ENCODE assay signal across 23 cellular contexts in genomic region chr15:25701716-25702465, GRCh38.
"Had no signal": no experiment of that assay in that cellular context is flagged by ENCODE, and none has a peak within 500 bp of the region (broad histone marks: within the 10 kb centered on the region; RNA-seq: fewer than 3 reads in every experiment).

No MANE protein-coding gene starts in this region.

- H3K4me3 Mint-ChIP-seq: activated CD4-positive, alpha-beta T cell treated with anti-CD3 and anti-CD28 coated beads, Interleukin-2, amount 10 ng/mL, durations not matched to agents 24 days and 14 days; activated CD8-positive, alpha-beta T cell treated with anti-CD3 and anti-CD28 coated beads for 36 hours; neural crest cell; stimulated activated effector memory CD8-positive, alpha-beta T cell treated with anti-CD3 and anti-CD28 coated beads, Interleukin-12 subunit alpha, Interleukin-12 subunit beta, amount 100 ng/mL, for 72 hours; type B pancreatic cell had no signal

- H3K27me3 ChIP-seq: ascending aorta, dorsolateral prefrontal cortex, right atrium auricular region, stomach, testis had no signal

- FAIRE-seq: keratinocyte had no signal

- DNase-seq: activated CD4-positive, alpha-beta T cell treated with anti-CD3 and anti-CD28 coated beads, Interleukin-2, amount 10 ng/mL, durations not matched to agents 24 days and 14 days; activated CD4-positive, CD25-positive, alpha-beta regulatory T cell; activated CD8-positive, alpha-beta T cell treated with anti-CD3 and anti-CD28 coated beads for 36 hours; activated naive CD4-positive, alpha-beta T cell treated with anti-CD3 and anti-CD28 coated beads, Interleukin-2, amount 50 U/mL, for 16 hours; activated T-cell treated with anti-CD3 and anti-CD28 coated beads, Interleukin-2, amount 50 U/mL, for 1 hour; foreskin melanocyte; glutamatergic neuron; left ventricle myocardium inferior; stimulated activated CD4-positive, alpha-beta T cell treated with anti-CD3 and anti-CD28 coated beads, Interleukin-4, amount 100 ng/mL, for 1 hour; stomach; T1000; testis had no signal

- H3K36me3 ChIP-seq: cardiac muscle cell, left ventricle myocardium inferior, right atrium auricular region had no signal

- H3K27ac ChIP-seq: ascending aorta, cardiac muscle cell, dorsolateral prefrontal cortex, epithelial cell of prostate, left ventricle myocardium inferior, right atrium auricular region, skin epidermis, stomach, testis had no signal

- H3K4me1 ChIP-seq: ascending aorta, right atrium auricular region, stomach, testis had no signal

- H3K36me3 Mint-ChIP-seq: type B pancreatic cell had no signal

- H3K4me3 ChIP-seq: ascending aorta, cardiac muscle cell, dorsolateral prefrontal cortex, left ventricle myocardium inferior, right atrium auricular region, skin epidermis, stomach, testis had no signal

- H3K9me3 Mint-ChIP-seq: activated CD4-positive, alpha-beta T cell treated with anti-CD3 and anti-CD28 coated beads, Interleukin-2, amount 10 ng/mL, durations not matched to agents 24 days and 14 days; activated CD8-positive, alpha-beta T cell treated with anti-CD3 and anti-CD28 coated beads for 36 hours; neural crest cell; stimulated activated effector memory CD8-positive, alpha-beta T cell treated with anti-CD3 and anti-CD28 coated beads, Interleukin-12 subunit alpha, Interleukin-12 subunit beta, amount 100 ng/mL, for 72 hours; type B pancreatic cell had no signal

- H3K4me1 Mint-ChIP-seq: activated CD4-positive, alpha-beta T cell treated with anti-CD3 and anti-CD28 coated beads, Interleukin-2, amount 10 ng/mL, durations not matched to agents 24 days and 14 days; stimulated activated effector memory CD8-positive, alpha-beta T cell treated with anti-CD3 and anti-CD28 coated beads, Interleukin-12 subunit alpha, Interleukin-12 subunit beta, amount 100 ng/mL, for 72 hours had no signal

- H3K27ac Mint-ChIP-seq: activated CD4-positive, alpha-beta T cell treated with anti-CD3 and anti-CD28 coated beads, Interleukin-2, amount 10 ng/mL, durations not matched to agents 24 days and 14 days; activated CD8-positive, alpha-beta T cell treated with anti-CD3 and anti-CD28 coated beads for 36 hours; progenitor cell of endocrine pancreas; stimulated activated effector memory CD8-positive, alpha-beta T cell treated with anti-CD3 and anti-CD28 coated beads, Interleukin-12 subunit alpha, Interleukin-12 subunit beta, amount 100 ng/mL, for 72 hours; type B pancreatic cell had no signal

- H3K27me3 Mint-ChIP-seq: activated CD4-positive, alpha-beta T cell treated with anti-CD3 and anti-CD28 coated beads, Interleukin-2, amount 10 ng/mL, durations not matched to agents 24 days and 14 days; activated CD8-positive, alpha-beta T cell treated with anti-CD3 and anti-CD28 coated beads for 36 hours; type B pancreatic cell had no signal

- ATAC-seq: activated CD8-positive, alpha-beta T cell treated with anti-CD3 and anti-CD28 coated beads for 36 hours; stimulated activated effector memory CD8-positive, alpha-beta T cell treated with anti-CD3 and anti-CD28 coated beads, Interleukin-12 subunit alpha, Interleukin-12 subunit beta, amount 100 ng/mL, for 72 hours had no signal

- H3K9me3 ChIP-seq: ascending aorta, left ventricle myocardium inferior, right atrium auricular region, stomach, testis had no signal
